ENCODE assay signal across 1 cellular context in the genomic region with DNA sequence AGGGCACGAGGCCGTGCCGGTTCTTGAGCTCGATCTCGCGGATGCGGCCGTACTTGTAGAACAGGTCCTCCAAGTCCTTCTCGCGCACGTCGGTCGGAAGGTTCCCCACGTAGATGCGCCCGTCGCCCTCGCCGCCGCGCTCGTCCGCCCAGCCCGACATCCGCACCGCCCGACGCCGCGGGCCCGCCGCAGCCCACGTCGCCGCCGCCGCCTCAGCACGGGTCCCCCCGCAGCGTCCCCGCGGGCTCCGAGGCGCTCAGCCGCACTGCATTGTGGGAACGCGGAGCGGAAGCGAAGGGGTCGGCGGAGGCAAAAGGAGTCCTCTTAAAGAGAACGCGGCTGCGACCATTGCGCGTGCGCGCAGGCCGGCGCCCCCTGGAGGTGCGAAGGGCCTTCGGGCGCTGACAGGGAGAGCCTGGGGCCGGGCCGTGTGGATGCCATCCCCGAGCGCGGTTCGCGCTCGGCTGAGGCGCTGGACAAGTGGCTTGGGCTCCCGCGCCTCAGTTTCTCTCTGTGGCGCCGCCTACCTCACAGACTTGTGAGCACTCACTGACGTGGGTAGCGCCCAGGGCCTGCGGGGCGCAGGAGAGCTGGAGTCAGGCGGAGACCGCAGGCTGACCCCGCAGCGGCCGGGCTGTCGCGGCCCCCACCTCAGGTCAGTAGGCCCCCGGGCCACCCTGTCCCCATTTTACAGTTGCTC.
TF ChIP-seq lines count a peak whose summit lies in the region.

A gene with protein sequence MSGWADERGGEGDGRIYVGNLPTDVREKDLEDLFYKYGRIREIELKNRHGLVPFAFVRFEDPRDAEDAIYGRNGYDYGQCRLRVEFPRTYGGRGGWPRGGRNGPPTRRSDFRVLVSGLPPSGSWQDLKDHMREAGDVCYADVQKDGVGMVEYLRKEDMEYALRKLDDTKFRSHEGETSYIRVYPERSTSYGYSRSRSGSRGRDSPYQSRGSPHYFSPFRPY (minus strand): TSS at position 299 of the 700 bp plus-strand sequence. CDS start 139 bp downstream, at position 160.

TF ChIP-seq in HepG2, 621 proteins besides CTCF, POLR2A, EP300 and RAD21 (continued from another document and continues in another):
- TF ChIP-seq, protein P1, sequence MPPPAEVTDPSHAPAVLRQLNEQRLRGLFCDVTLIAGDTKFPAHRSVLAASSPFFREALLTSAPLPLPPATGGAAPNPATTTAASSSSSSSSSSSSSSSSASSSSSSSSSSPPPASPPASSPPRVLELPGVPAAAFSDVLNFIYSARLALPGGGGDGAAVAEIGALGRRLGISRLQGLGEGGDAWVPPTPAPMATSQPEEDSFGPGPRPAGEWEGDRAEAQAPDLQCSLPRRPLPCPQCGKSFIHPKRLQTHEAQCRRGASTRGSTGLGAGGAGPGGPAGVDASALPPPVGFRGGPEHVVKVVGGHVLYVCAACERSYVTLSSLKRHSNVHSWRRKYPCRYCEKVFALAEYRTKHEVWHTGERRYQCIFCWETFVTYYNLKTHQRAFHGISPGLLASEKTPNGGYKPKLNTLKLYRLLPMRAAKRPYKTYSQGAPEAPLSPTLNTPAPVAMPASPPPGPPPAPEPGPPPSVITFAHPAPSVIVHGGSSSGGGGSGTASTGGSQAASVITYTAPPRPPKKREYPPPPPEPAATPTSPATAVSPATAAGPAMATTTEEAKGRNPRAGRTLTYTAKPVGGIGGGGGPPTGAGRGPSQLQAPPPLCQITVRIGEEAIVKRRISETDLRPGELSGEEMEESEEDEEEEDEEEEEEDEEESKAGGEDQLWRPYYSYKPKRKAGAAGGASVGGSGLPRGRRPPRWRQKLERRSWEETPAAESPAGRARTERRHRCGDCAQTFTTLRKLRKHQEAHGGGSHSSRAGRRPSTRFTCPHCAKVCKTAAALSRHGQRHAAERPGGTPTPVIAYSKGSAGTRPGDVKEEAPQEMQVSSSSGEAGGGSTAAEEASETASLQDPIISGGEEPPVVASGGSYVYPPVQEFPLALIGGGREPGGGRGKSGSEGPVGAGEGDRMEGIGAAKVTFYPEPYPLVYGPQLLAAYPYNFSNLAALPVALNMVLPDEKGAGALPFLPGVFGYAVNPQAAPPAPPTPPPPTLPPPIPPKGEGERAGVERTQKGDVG (CRISPR knock-in tag; IDR thresholded peaks at IDR 0.05; ENCODE audit: borderline replicate concordance), result no peak
- peak; percentile 90; the same call in 1 of the 2 replicates for TF ChIP-seq KAT7 (CRISPR knock-in tag; IDR thresholded peaks at IDR 0.05; ENCODE audit: borderline replicate concordance)
- no peak for TF ChIP-seq ZFAT (CRISPR knock-in tag; conservative IDR thresholded peaks at IDR 0.05)
- TF ChIP-seq RELA (CRISPR knock-in tag; IDR thresholded peaks at IDR 0.05), result no peak
- TF ChIP-seq ZSCAN31 (CRISPR knock-in tag; IDR thresholded peaks at IDR 0.05; ENCODE audit: low read depth), result peak; percentile 68; the same call in 1 of the 2 replicates
- no peak for TF ChIP-seq ZFP62 (CRISPR knock-in tag; IDR thresholded peaks at IDR 0.05)
- TF ChIP-seq RXRB (CRISPR knock-in tag; IDR thresholded peaks at IDR 0.05; ENCODE audit: borderline replicate concordance), result peak; percentile 70; the same call in 1 of the 2 replicates
- no peak for TF ChIP-seq NBN (conservative IDR thresholded peaks at IDR 0.05)
- TF ChIP-seq, protein P2, sequence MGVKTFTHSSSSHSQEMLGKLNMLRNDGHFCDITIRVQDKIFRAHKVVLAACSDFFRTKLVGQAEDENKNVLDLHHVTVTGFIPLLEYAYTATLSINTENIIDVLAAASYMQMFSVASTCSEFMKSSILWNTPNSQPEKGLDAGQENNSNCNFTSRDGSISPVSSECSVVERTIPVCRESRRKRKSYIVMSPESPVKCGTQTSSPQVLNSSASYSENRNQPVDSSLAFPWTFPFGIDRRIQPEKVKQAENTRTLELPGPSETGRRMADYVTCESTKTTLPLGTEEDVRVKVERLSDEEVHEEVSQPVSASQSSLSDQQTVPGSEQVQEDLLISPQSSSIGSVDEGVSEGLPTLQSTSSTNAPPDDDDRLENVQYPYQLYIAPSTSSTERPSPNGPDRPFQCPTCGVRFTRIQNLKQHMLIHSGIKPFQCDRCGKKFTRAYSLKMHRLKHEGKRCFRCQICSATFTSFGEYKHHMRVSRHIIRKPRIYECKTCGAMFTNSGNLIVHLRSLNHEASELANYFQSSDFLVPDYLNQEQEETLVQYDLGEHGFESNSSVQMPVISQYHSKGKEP (CRISPR knock-in tag; IDR thresholded peaks at IDR 0.05), result no peak
- TF ChIP-seq ZMYM3 (CRISPR knock-in tag; IDR thresholded peaks at IDR 0.05), result no peak
- 0 out of 2 replicates have a peak, but pooled peaks have one; percentile 6 for TF ChIP-seq ZNF30 (CRISPR knock-in tag; IDR thresholded peaks at IDR 0.05)
- TF ChIP-seq, protein P3, sequence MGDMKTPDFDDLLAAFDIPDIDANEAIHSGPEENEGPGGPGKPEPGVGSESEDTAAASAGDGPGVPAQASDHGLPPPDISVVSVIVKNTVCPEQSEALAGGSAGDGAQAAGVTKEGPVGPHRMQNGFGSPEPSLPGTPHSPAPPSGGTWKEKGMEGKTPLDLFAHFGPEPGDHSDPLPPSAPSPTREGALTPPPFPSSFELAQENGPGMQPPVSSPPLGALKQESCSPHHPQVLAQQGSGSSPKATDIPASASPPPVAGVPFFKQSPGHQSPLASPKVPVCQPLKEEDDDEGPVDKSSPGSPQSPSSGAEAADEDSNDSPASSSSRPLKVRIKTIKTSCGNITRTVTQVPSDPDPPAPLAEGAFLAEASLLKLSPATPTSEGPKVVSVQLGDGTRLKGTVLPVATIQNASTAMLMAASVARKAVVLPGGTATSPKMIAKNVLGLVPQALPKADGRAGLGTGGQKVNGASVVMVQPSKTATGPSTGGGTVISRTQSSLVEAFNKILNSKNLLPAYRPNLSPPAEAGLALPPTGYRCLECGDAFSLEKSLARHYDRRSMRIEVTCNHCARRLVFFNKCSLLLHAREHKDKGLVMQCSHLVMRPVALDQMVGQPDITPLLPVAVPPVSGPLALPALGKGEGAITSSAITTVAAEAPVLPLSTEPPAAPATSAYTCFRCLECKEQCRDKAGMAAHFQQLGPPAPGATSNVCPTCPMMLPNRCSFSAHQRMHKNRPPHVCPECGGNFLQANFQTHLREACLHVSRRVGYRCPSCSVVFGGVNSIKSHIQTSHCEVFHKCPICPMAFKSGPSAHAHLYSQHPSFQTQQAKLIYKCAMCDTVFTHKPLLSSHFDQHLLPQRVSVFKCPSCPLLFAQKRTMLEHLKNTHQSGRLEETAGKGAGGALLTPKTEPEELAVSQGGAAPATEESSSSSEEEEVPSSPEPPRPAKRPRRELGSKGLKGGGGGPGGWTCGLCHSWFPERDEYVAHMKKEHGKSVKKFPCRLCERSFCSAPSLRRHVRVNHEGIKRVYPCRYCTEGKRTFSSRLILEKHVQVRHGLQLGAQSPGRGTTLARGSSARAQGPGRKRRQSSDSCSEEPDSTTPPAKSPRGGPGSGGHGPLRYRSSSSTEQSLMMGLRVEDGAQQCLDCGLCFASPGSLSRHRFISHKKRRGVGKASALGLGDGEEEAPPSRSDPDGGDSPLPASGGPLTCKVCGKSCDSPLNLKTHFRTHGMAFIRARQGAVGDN (CRISPR knock-in tag; IDR thresholded peaks at IDR 0.05), result peak; percentile 92
- peak; percentile 92 for TF ChIP-seq ZNF431 (CRISPR knock-in tag; IDR thresholded peaks at IDR 0.05; ENCODE audit: borderline replicate concordance, low read depth)
- peak in 1 of 2 experiments; percentile 81; a peak in 2 of 4 replicates for TF ChIP-seq KLF16 (CRISPR knock-in tag; IDR thresholded peaks at IDR 0.05)
- no peak for TF ChIP-seq CSRNP2 (CRISPR knock-in tag; conservative IDR thresholded peaks at IDR 0.05; ENCODE audit: low read depth)
- TF ChIP-seq DPF2 (CRISPR knock-in tag; IDR thresholded peaks at IDR 0.05; ENCODE audit: borderline replicate concordance, low read depth), result no peak
- TF ChIP-seq GLI4 (CRISPR knock-in tag; IDR thresholded peaks at IDR 0.05; ENCODE audit: borderline replicate concordance), result no peak
- TF ChIP-seq PTBP1 (IDR thresholded peaks at IDR 0.05; ENCODE audit: low read depth, low read length, poor library complexity, severe bottlenecking), result no peak
- TF ChIP-seq CHD2 (IDR thresholded peaks at IDR 0.05; ENCODE audit: low read depth, low read length), result peak; percentile 64; the same call in 1 of the 2 replicates
- TF ChIP-seq CEBPG (CRISPR knock-in tag; IDR thresholded peaks at IDR 0.05), result 0 out of 2 replicates have a peak, but pooled peaks have one; percentile 7
- TF ChIP-seq HNRNPLL (IDR thresholded peaks at IDR 0.05; ENCODE audit: low read depth, low read length, poor library complexity, severe bottlenecking), result peak; percentile 69
- no peak for TF ChIP-seq ZNF503 (CRISPR knock-in tag; IDR thresholded peaks at IDR 0.05)
- TF ChIP-seq HCFC1 (IDR thresholded peaks at IDR 0.05; ENCODE audit: low read depth, low read length), result peak; percentile 52
- TF ChIP-seq, protein P4, sequence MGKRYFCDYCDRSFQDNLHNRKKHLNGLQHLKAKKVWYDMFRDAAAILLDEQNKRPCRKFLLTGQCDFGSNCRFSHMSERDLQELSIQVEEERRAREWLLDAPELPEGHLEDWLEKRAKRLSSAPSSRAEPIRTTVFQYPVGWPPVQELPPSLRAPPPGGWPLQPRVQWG (CRISPR knock-in tag; IDR thresholded peaks at IDR 0.05; ENCODE audit: borderline replicate concordance, low read depth), result no peak
- peak; percentile 82; the same call in 1 of the 2 replicates for TF ChIP-seq ZNF598 (CRISPR knock-in tag; IDR thresholded peaks at IDR 0.05; ENCODE audit: borderline replicate concordance)
- TF ChIP-seq RBM22 (optimal IDR thresholded peaks at IDR 0.05; ENCODE audit: low read length), result no peak
- no peak; the same call in 1 of the 2 replicates for TF ChIP-seq AHR (CRISPR knock-in tag; IDR thresholded peaks at IDR 0.05)
- TF ChIP-seq ZFP41 (CRISPR knock-in tag; IDR thresholded peaks at IDR 0.05; ENCODE audit: borderline replicate concordance), result peak; percentile 53; the same call in 1 of the 2 replicates
- no peak for TF ChIP-seq ZNF549 (CRISPR knock-in tag; IDR thresholded peaks at IDR 0.05)
- no peak for TF ChIP-seq RARG (CRISPR knock-in tag; IDR thresholded peaks at IDR 0.05; ENCODE audit: low read depth)
- peak; percentile 90 for TF ChIP-seq IRX3 (CRISPR knock-in tag; IDR thresholded peaks at IDR 0.05; ENCODE audit: borderline replicate concordance, low read depth)
- TF ChIP-seq ZNF260 (CRISPR knock-in tag; IDR thresholded peaks at IDR 0.05; ENCODE audit: borderline replicate concordance, low read depth), result no peak
- TF ChIP-seq ZBTB3 (CRISPR knock-in tag; IDR thresholded peaks at IDR 0.05; ENCODE audit: borderline replicate concordance, low read depth), result no peak
- TF ChIP-seq ARNT (IDR thresholded peaks at IDR 0.05), result no peak
- TF ChIP-seq ARID4A (CRISPR knock-in tag; IDR thresholded peaks at IDR 0.05; ENCODE audit: borderline replicate concordance), result peak; percentile 79; the same call in 1 of the 2 replicates
- TF ChIP-seq, protein P5, sequence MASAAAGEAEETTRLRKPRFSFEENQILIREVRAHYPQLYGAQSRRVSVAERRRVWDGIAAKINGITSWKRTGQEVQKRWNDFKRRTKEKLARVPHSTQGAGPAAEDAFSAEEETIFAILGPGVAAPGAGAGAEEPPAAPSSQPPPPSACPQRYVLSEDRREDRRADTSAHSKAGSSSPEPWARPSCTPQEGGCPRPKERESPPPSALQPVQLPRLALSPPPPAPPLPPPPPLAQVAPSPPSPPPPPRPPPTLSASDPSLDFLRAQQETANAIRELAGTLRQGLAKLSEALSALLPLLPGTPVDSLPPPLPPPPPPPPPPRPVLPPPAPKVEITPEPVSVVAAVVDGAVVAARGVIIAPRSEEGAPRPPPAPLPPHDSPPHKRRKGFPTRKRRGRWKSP (CRISPR knock-in tag; IDR thresholded peaks at IDR 0.05), result peak; percentile 21; the same call in 1 of the 2 replicates
- peak; percentile 52; the same call in 1 of the 2 replicates for TF ChIP-seq GATAD2A (CRISPR knock-in tag; IDR thresholded peaks at IDR 0.05)
